Comparison of ENCODE assay signal across 8 cellular contexts in genomic region chr6:73516712-73517489, GRCh38. TPM values are rescaled to one million over a fixed set of nuclear protein-coding genes. Genes with fewer than 3 reads are reported as not detected.
DNase-seq lines count a peak whose midpoint lies in the region; ATAC-seq, FAIRE-seq and TF ChIP-seq lines count a peak whose summit lies in the region.

No MANE protein-coding gene starts in this region.

- no peak for TF ChIP-seq CTCF in H1 (IDR thresholded peaks at IDR 0.05; ENCODE audit: control extremely low read depth in 1 of 3, insufficient read depth in 1 of 3, low read depth in 1 of 3, low read length in 3 of 3)
- no peak for TF ChIP-seq CTCF in sigmoid colon (IDR thresholded peaks at IDR 0.05)
- TF ChIP-seq CTCF in GM20000 (IDR thresholded peaks at IDR 0.05; ENCODE audit: extremely low read depth, missing control alignments): no peak

- FAIRE-seq in GM12891 (lab: Jason Lieb, UNC) (no peak), H1 (lab: Jason Lieb, UNC) (no peak)

- no peak for TF ChIP-seq RAD21 in H1 (IDR thresholded peaks at IDR 0.05 in 1 of 2, conservative IDR thresholded peaks at IDR 0.05 in 1 of 2; ENCODE audit: low read depth in 2 of 2, low read length in 2 of 2)

- H3K4ac ChIP-seq in H1 (replicated peaks; ENCODE audit: insufficient read length, low read depth, low read length): no peak overlapping the region

- no peak for DNase-seq in GM12891 (ENCODE audit: insufficient read length, low spot score)
- DNase-seq in H1 (ENCODE audit: low read depth in 1 of 2, low spot score in 2 of 2): no peak
- no peak for DNase-seq in sigmoid colon
- DNase-seq in NCI-H748 (lab: John Stamatoyannopoulos, UW; ENCODE audit: unreplicated experiment): no peak
- no peak for DNase-seq in left lobe of liver (ENCODE audit: low spot score)
- DNase-seq in GM20000 (ENCODE audit: low spot score): no peak
- DNase-seq in activated CD4-positive, alpha-beta T cell treated with anti-CD3 and anti-CD28 coated beads, Interleukin-2, amount 50 U/mL, for 4 hours: no peak

- peak; percentile 88 for TF ChIP-seq POLR2A in GM12891 (IDR thresholded peaks at IDR 0.05; ENCODE audit: low read depth, low read length)
- peak; percentile 86 to 96 for TF ChIP-seq POLR2A in H1 (IDR thresholded peaks at IDR 0.05; ENCODE audit: control extremely low read depth in 1 of 2, low read depth in 2 of 2, low read length in 2 of 2)
- no peak for TF ChIP-seq POLR2A in sigmoid colon (IDR thresholded peaks at IDR 0.05)

- H3K4me1 ChIP-seq in H1 (replicated peaks in 1 of 4; ENCODE audit: control insufficient read depth in 3 of 4, insufficient read depth in 4 of 4, low read length in 3 of 4) (peaks cover 0 to 5% (median 3%) of the 10 kb centered on the region in 4 experiments; a peak in 4 of 7 replicates), sigmoid colon (peaks cover 0 to 48% (median 46%) of the 10 kb centered on the region in 4 donors)

- no peaks in the 10 kb centered on the region for H3K79me1 ChIP-seq in H1 (ENCODE audit: low read depth, low read length)

- no peak overlapping the region for H2BK12ac ChIP-seq in H1 (ENCODE audit: low read depth, low read length)

- H3K23ac ChIP-seq in H1 (ENCODE audit: insufficient read length): no peak overlapping the region

- peak overlapping the region in 2 of 4 experiments; percentile 25 to 52; a peak in 4 of 7 replicates for H3K9ac ChIP-seq in H1 (replicated peaks in 1 of 4; ENCODE audit: extremely low read depth in 1 of 4, low read depth in 3 of 4, low read length in 3 of 4)

- no peak overlapping the region for H3K14ac ChIP-seq in H1 (ENCODE audit: insufficient read length)

- no peak for ATAC-seq in left lobe of liver

- WGBS in H1 (ENCODE audit: extremely low coverage in 1 of 2, insufficient coverage in 1 of 2, insufficient read length in 1 of 2, insufficient replicate concordance in 2 of 2, low coverage in 1 of 2, low lambda C conversion rate in 2 of 2, missing lambda C conversion rate in 1 of 2), 2 experiments: 79% methylated on average over 4 of the region's 4 CpGs; no CpG with 5 or more reads in 1 of the 2 experiments
- WGBS in sigmoid colon, 2 donors: 62 to 72% methylated on average over 4 of the region's 4 CpGs

- H3K4me2 ChIP-seq in H1 (ENCODE audit: insufficient read depth in 1 of 2, low read depth in 2 of 2, low read length in 2 of 2): peak overlapping the region in 1 of 2 experiments; percentile 55; a peak in 3 of 4 replicates

- H2BK5ac ChIP-seq in H1 (ENCODE audit: low read depth, low read length): no peak overlapping the region

- H2AFZ ChIP-seq in H1 (ENCODE audit: low read length): no peak overlapping the region

- H4K5ac ChIP-seq in H1 (ENCODE audit: insufficient read length, low read depth, low read length): no peak overlapping the region

- H3K56ac ChIP-seq in H1 (replicated peaks; ENCODE audit: insufficient read length, low read depth, low read length): no peak overlapping the region

- H4K20me1 ChIP-seq in H1 (replicated peaks in 1 of 2; ENCODE audit: control insufficient read depth in 1 of 2, insufficient read depth in 2 of 2, low read length in 2 of 2): peaks cover 4 to 6% of the 10 kb centered on the region in 2 experiments

- H3K18ac ChIP-seq in H1 (ENCODE audit: extremely low read depth, low read length): no peak overlapping the region

- H3K27me3 ChIP-seq in H1 (replicated peaks in 1 of 4; ENCODE audit: control insufficient read depth in 3 of 4, extremely low read depth in 1 of 4, insufficient read depth in 3 of 4, low read length in 3 of 4): no peaks in the 10 kb centered on the region
- H3K27me3 ChIP-seq in sigmoid colon: no peaks in the 10 kb centered on the region

- CTCF ChIA-PET in H1 (lab: Charles Lee; ENCODE audit: partially characterized antibody): interaction anchor here (0.5 to 4.5 kb wide), 6 partner anchors 31 to 135 kb away, joined by 3 to 35 read pairs (median 3); no protein-coding TSS in a partner anchor

- no peak overlapping the region for H2BK20ac ChIP-seq in H1 (ENCODE audit: low read length)

- intact Hi-C loops in sigmoid colon (cut with DNase I): no loop called here

- H3K4me3 ChIP-seq in H1 (ENCODE audit: extremely low read depth in 1 of 4, insufficient read depth in 2 of 4, low read depth in 3 of 4, low read length in 4 of 4) (peak overlapping the region in 3 of 4 experiments; percentile 10 to 45 (median 20); a peak in 3 of 8 replicates), sigmoid colon (peak overlapping the region in 1 of 4 donors; percentile 10)

- H4K8ac ChIP-seq in H1 (ENCODE audit: extremely low read depth, insufficient read depth, low read length): no peak overlapping the region

- H2BK15ac ChIP-seq in H1 (ENCODE audit: low read length): no peak overlapping the region

- H3K79me2 ChIP-seq in H1 (ENCODE audit: control insufficient read depth in 1 of 2, insufficient read depth in 2 of 2, low read length in 2 of 2): peaks cover 0 to 36% of the 10 kb centered on the region in 2 experiments; a peak in 3 of 4 replicates

- no peak overlapping the region for H2AK5ac ChIP-seq in H1 (ENCODE audit: low read depth, low read length)

- peaks cover 2% of the 10 kb centered on the region; the same call in 1 of the 2 replicates for H3K23me2 ChIP-seq in H1 (ENCODE audit: low read depth, low read length)

- POLR2A ChIA-PET in H1 (lab: Charles Lee; ENCODE audit: partially characterized antibody): interaction anchor here (0.6 to 27.5 kb wide), 22 partner anchors 6 to 1763 kb away, joined by 3 to 1482 read pairs (median 6); partner anchors contain the start of genes MTO1 and SLC17A5

- no peak overlapping the region for H4K91ac ChIP-seq in H1 (replicated peaks; ENCODE audit: insufficient read length, low read length)

- H3K36me3 ChIP-seq in H1 (ENCODE audit: control insufficient read depth in 2 of 4, insufficient read depth in 4 of 4, low read length in 3 of 4): peaks cover 38 to 55% (median 50%) of the 10 kb centered on the region in 4 experiments
- H3K36me3 ChIP-seq in sigmoid colon: peaks cover 7 to 58% (median 28%) of the 10 kb centered on the region in 4 donors

- no peak overlapping the region for H2BK120ac ChIP-seq in H1 (replicated peaks; ENCODE audit: low read depth, low read length)

- H3K27ac ChIP-seq in H1 (ENCODE audit: low read depth, low read length) (peak overlapping the region; percentile 6; the same call in 1 of the 2 replicates), sigmoid colon (peak overlapping the region; percentile 50 to 70 (median 55))

- H3K9me3 ChIP-seq in H1 (ENCODE audit: insufficient read depth in 2 of 2, low read depth in 1 of 2, low read length in 1 of 2) (no peaks in the 10 kb centered on the region), sigmoid colon (no peaks in the 10 kb centered on the region)

- TF ChIP-seq EP300 in H1 (IDR thresholded peaks at IDR 0.05; ENCODE audit: borderline replicate concordance in 1 of 2, low read depth in 2 of 2, low read length in 2 of 2): no peak
- TF ChIP-seq EP300 in sigmoid colon (IDR thresholded peaks at IDR 0.05): no peak

TF ChIP-seq in GM12891, 5 proteins besides CTCF, POLR2A, EP300 and RAD21:
- TF ChIP-seq TAF1 (IDR thresholded peaks at IDR 0.05; ENCODE audit: low read depth, low read length) (peak; percentile 31; the same call in 1 of the 2 replicates), SPI1 (IDR thresholded peaks at IDR 0.05; ENCODE audit: low read depth, low read length) (no peak), POLR2AphosphoS5 (IDR thresholded peaks at IDR 0.05; ENCODE audit: low read depth, low read length) (peak; percentile 91)
TF ChIP-seq in GM12891: peak in this region for 2.

TF ChIP-seq in PFSK-1, 5 proteins besides CTCF, POLR2A, EP300 and RAD21 (continues in another document):
- TF ChIP-seq SIN3A (IDR thresholded peaks at IDR 0.05; ENCODE audit: borderline replicate concordance, insufficient read depth, low read length): no peak

TF ChIP-seq in H1, 55 proteins besides CTCF, POLR2A, EP300 and RAD21 (continues in another document):
- TF ChIP-seq GABPA (IDR thresholded peaks at IDR 0.05; ENCODE audit: borderline replicate concordance, insufficient read depth, low read length): no peak
- TF ChIP-seq POU5F1 (IDR thresholded peaks at IDR 0.05; ENCODE audit: low read depth, low read length): no peak
- TF ChIP-seq NANOG (IDR thresholded peaks at IDR 0.05; ENCODE audit: insufficient read depth, low read depth, low read length, poor library complexity, severe bottlenecking): no peak
- peak; percentile 74 for TF ChIP-seq TAF7 (optimal IDR thresholded peaks at IDR 0.05; ENCODE audit: borderline replicate concordance, low read depth, low read length)
- TF ChIP-seq YY1 (IDR thresholded peaks at IDR 0.05; ENCODE audit: low read depth, low read length): no peak
- TF ChIP-seq CHD2 (IDR thresholded peaks at IDR 0.05; ENCODE audit: low read length): 0 out of 2 replicates have a peak, but pooled peaks have one; percentile 59

RNA-seq across cellular contexts. Expression of gene EEF1A1, which starts 3.9 kb away (rescaled TPM):
- polyA plus RNA-seq in GM12891 (2012; ENCODE audit: low read depth, missing spikeins): 18,401 TPM
- polyA plus RNA-seq in PFSK-1 (2012; ENCODE audit: insufficient read length, low read depth): 12,894 TPM
- total RNA-seq in H1 (2021; fragmentation: NEBNext Ultra II Directional; extraction: Animal tissue kit (Norgen Biotek cat#: 25700)): 13,468 and 13,823 TPM in 2 replicates
- polyA plus RNA-seq in H1 (2011; rRNA removed) (10,552 and 13,927 TPM in 2 replicates), sigmoid colon (over 10,000 TPM in 1 of 3 donors, 1,000 to 10,000 TPM in 2; 8,557 to 12,921 (median 9,843) TPM)
- 16,498 TPM for polyA plus RNA-seq in H1 (2011; cell fraction: cytosol; rRNA removed)
- polyA plus RNA-seq in H1 (2011; cell fraction: nucleus; rRNA removed): 10,268 TPM
- 14,752 to 19,552 TPM (median 16,169 TPM) in 4 replicates for polyA plus RNA-seq in H1 (2012, experiment 1 of 2)
- 2,073 TPM for polyA plus RNA-seq in H1 (2012, experiment 2 of 2)
- 13,042 TPM for polyA plus RNA-seq in H1 (2013, experiment 1 of 2)
- 13,003 TPM for polyA plus RNA-seq in H1 (2013, experiment 2 of 2)
- polyA minus RNA-seq in H1 (2011; rRNA and poly(A)+ RNA removed): 13,556 and 16,300 TPM in 2 replicates
- polyA minus RNA-seq in H1 (2011; cell fraction: cytosol; rRNA and poly(A)+ RNA removed): 5,618 TPM
- polyA minus RNA-seq in H1 (2011; cell fraction: nucleus; rRNA and poly(A)+ RNA removed): 6,584 TPM
- total RNA-seq in sigmoid colon (over 10,000 TPM; 10,846 to 15,452 (median 12,894) TPM), left lobe of liver (3,300 TPM)

RNA-seq across cellular contexts. Expression of gene MTO1, which starts 55.4 kb away (rescaled TPM):
- 12.9 TPM for polyA plus RNA-seq in GM12891 (2012; ENCODE audit: low read depth, missing spikeins)
- 41.7 TPM for polyA plus RNA-seq in PFSK-1 (2012; ENCODE audit: insufficient read length, low read depth)
- 29.3 and 31.6 TPM in 2 replicates for total RNA-seq in H1 (2021; fragmentation: NEBNext Ultra II Directional; extraction: Animal tissue kit (Norgen Biotek cat#: 25700))
- 17.4 and 20.9 TPM in 2 replicates for polyA plus RNA-seq in H1 (2011; rRNA removed)
- polyA plus RNA-seq in H1 (2011; cell fraction: cytosol; rRNA removed): 40.6 TPM
- polyA plus RNA-seq in H1 (2011; cell fraction: nucleus; rRNA removed): 29.8 TPM
- 19.3 to 26.1 TPM (median 22.1 TPM) in 4 replicates for polyA plus RNA-seq in H1 (2012, experiment 1 of 2)
- polyA plus RNA-seq in H1 (2012, experiment 2 of 2): 1.7 TPM
- 17.3 TPM for polyA plus RNA-seq in H1 (2013, experiment 1 of 2)
- 15.8 TPM for polyA plus RNA-seq in H1 (2013, experiment 2 of 2)
- 40.7 and 41.1 TPM in 2 replicates for polyA minus RNA-seq in H1 (2011; rRNA and poly(A)+ RNA removed)
- 19.4 TPM for polyA minus RNA-seq in H1 (2011; cell fraction: cytosol; rRNA and poly(A)+ RNA removed)
- 40.2 TPM for polyA minus RNA-seq in H1 (2011; cell fraction: nucleus; rRNA and poly(A)+ RNA removed)
- total RNA-seq in sigmoid colon: 10 to 100 TPM; 17.9 to 42.3 (median 29.4) TPM
- 10 to 100 TPM; 12.0 to 16.3 (median 13.6) TPM for polyA plus RNA-seq in sigmoid colon
- 30.4 TPM for total RNA-seq in left lobe of liver

Comparison
In these comparisons a context has a peak if more than half of its experiments do, and no peak if none do; other contexts are left out.
1. POLR2A ChIP-seq: peak in GM12891 (single experiment) and H1 (2 of 2); none in sigmoid colon (0 of 2).